In the genomic region with DNA sequence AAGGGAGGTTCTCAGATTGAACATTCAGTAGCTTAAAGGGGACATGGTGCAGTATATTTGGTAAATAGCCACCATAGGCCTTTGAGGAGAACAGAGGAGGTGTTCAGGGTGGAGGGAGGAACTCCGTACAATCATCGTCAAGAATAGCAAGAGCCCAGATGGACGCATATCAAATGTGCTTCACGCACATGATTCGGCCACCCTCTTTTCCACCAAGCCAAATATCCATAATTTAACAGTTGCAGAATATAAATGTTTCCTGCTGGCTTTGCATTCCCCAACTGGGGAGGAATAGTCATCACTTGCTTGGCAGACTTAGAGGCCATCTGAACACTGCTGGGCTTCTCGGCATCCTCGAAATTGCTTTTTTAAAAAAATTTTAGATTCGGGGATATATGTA, we compare ENCODE assay signal across 34 cellular contexts.
"Had no signal": no experiment of that assay in that cellular context is flagged by ENCODE, and none has a peak within 500 bp of the region (broad histone marks: within the 10 kb centered on the region; RNA-seq: fewer than 3 reads in every experiment).

No MANE protein-coding gene starts in this region.

- DNase-seq: Karpas-422, Kasumi-1, MG63, MM.1S, MV-4-11, NCI-H1048, NCI-H1092, NCI-H1092 treated with DMSO at 0.1 percent for 48 hours, NCI-H1105, NCI-H1105 treated with DMSO at 0.1 percent for 48 hours, NCI-H1417, NCI-H1417 treated with DMSO at 0.1 percent for 48 hours, NCI-H1436, NCI-H1436 treated with DMSO at 0.1 percent for 48 hours, NCI-H146, NCI-H1694, NCI-H1694 treated with DMSO at 0.1 percent for 48 hours, NCI-H187, NCI-H187 treated with DMSO at 0.1 percent for 48 hours, NCI-H1930, NCI-H2029 treated with DMSO at 0.1 percent for 48 hours, NCI-H2081, NCI-H2081 treated with DMSO at 0.1 percent for 48 hours, NCI-H2107, NCI-H2171, NCI-H2171 treated with DMSO at 0.1 percent for 48 hours, NCI-H2227 treated with DMSO at 0.1 percent for 48 hours, NCI-H226, NCI-H345, NCI-H446, NCI-H446 treated with DMSO at 0.1 percent for 48 hours, NCI-H510A, NCI-H510A treated with DMSO at 0.1 percent for 48 hours, NCI-H524 had no signal

- H3K9me3 ChIP-seq: MG63 had no signal

- H3K4me3 ChIP-seq: MG63 had no signal

- H3K36me3 ChIP-seq: MG63 had no signal
